ENCODE assay signal across 8 cellular contexts in genomic region chrX:67543818-67544217, GRCh38. TPM values are rescaled to one million over a fixed set of nuclear protein-coding genes. Genes with fewer than 3 reads are reported as not detected.
DNase-seq lines count a peak whose midpoint lies in the region; ATAC-seq and TF ChIP-seq lines count a peak whose summit lies in the region.

TSS of gene AR (plus strand) at chrX:67544021. CDS start at chrX:67545147, 1,126 bp downstream.

- H2BK20ac ChIP-seq in H9 (ENCODE audit: low read depth, low read length, poor library complexity, severe bottlenecking) = no peak within 1 kb of the TSS

- H3K79me2 ChIP-seq in H9 (ENCODE audit: insufficient read depth, low read length) (no peaks in the 10 kb centered on the region), hepatocyte (no peaks in the 10 kb centered on the region)

- H3K4me1 Mint-ChIP-seq in H9 = peaks cover 13 to 21% of the 10 kb centered on the region in 2 experiments
- peaks cover 33% of the 10 kb centered on the region for H3K4me1 Mint-ChIP-seq in WTC11

- H4K8ac ChIP-seq in H9 (replicated peaks; ENCODE audit: insufficient read length, low read depth, low read length) = no peak within 1 kb of the TSS

- H3K9me3 Mint-ChIP-seq in H9 = peaks cover 55 to 62% of the 10 kb centered on the region in 2 experiments
- peaks cover 4% of the 10 kb centered on the region for H3K9me3 Mint-ChIP-seq in WTC11

- TF ChIP-seq CTCF in H9 (conservative IDR thresholded peaks at IDR 0.05) (no peak), WTC11 (IDR thresholded peaks at IDR 0.05) (no peak), hepatocyte (IDR thresholded peaks at IDR 0.05; ENCODE audit: poor library complexity) (no peak)

- no peak within 1 kb of the TSS for H3K23ac ChIP-seq in H9 (ENCODE audit: insufficient read length, low read depth, low read length)

- peaks cover 9% of the 10 kb centered on the region for H3K23me2 ChIP-seq in H9 (ENCODE audit: insufficient read length, low read depth, low read length, poor library complexity, severe bottlenecking)

- H3K9ac ChIP-seq in H9 (ENCODE audit: extremely low read depth, insufficient read length, low read length) = no peak within 1 kb of the TSS

- H3K4ac ChIP-seq in H9 (ENCODE audit: low read depth, low read length) = no peak within 1 kb of the TSS

- no CpG with 5 or more reads among the region's 30 CpGs for WGBS in H9 (ENCODE audit: extremely low coverage, insufficient read length, low lambda C conversion rate)
- WGBS in hepatocyte (ENCODE audit: low lambda C conversion rate, missing lambda C conversion rate) = 51% methylated on average over 15 of the region's 30 CpGs

- H3K9me3 ChIP-seq in H9 (ENCODE audit: control insufficient read depth, low read depth, low read length) = peaks cover 23% of the 10 kb centered on the region
- peaks cover 7% of the 10 kb centered on the region for H3K9me3 ChIP-seq in hepatocyte (ENCODE audit: low read depth)

- H3K27ac ChIP-seq in H9 (ENCODE audit: insufficient read length, low read depth, low read length) (no peak within 1 kb of the TSS), hepatocyte (no peak within 1 kb of the TSS)

- no peaks in the 10 kb centered on the region for H3K36me3 ChIP-seq in hepatocyte (replicated peaks; ENCODE audit: insufficient read depth, low read depth)

- peak within 1 kb of the TSS; percentile 78 for H4K5ac ChIP-seq in H9 (ENCODE audit: insufficient read length, low read depth, low read length)

- H3K27ac Mint-ChIP-seq in H9 (0 out of 7 replicates have a peak within 1 kb of the TSS, but pooled peaks of 1 of the 3 experiments have one; percentile 28), WTC11 (peak within 1 kb of the TSS; percentile 32; the same call in 1 of the 2 replicates)

- peak within 1 kb of the TSS; percentile 75 for H2AFZ ChIP-seq in H9 (ENCODE audit: low read length)
- H2AFZ ChIP-seq in hepatocyte = no peak within 1 kb of the TSS

- DNase-seq in H9 = peak; percentile 85
- DNase-seq in WTC11 (ENCODE audit: low spot score) = peak; percentile 74
- DNase-seq in hepatocyte (ENCODE audit: low spot score) = peak; percentile 61
- peak; percentile 79 for DNase-seq in retina
- DNase-seq in SW 1271 (lab: John Stamatoyannopoulos, UW) = no peak
- DNase-seq in NCI-H1092 treated with DMSO at 0.1 percent for 48 hours (lab: John Stamatoyannopoulos, UW) = no peak
- no peak for DNase-seq in LoVo (ENCODE audit: low spot score)
- DNase-seq in activated effector memory CD4-positive, alpha-beta T cell treated with anti-CD3 and anti-CD28 coated beads, Interleukin-2, amount 50 U/mL, for 16 hours = no peak

- H3K4me2 ChIP-seq in H9 (ENCODE audit: insufficient read depth, insufficient read length, low read length) (peak within 1 kb of the TSS; percentile 72), hepatocyte (peak within 1 kb of the TSS; percentile 82)

- ATAC-seq in WTC11 = peak; percentile 66

- no peak within 1 kb of the TSS for H3T11ph ChIP-seq in H9 (ENCODE audit: low read length)

- H2BK5ac ChIP-seq in H9 (ENCODE audit: insufficient read length, low read length) = no peak within 1 kb of the TSS

- H3K36me3 Mint-ChIP-seq in H9 (ENCODE audit: insufficient read depth in 1 of 3, low read depth in 3 of 3) (peaks cover 0 to 9% (median 7%) of the 10 kb centered on the region in 3 experiments; a peak in 4 of 7 replicates), WTC11 (no peaks in the 10 kb centered on the region)

- H3K56ac ChIP-seq in H9 (ENCODE audit: insufficient read length, low read depth, low read length) = no peak within 1 kb of the TSS

- H3K27me3 Mint-ChIP-seq in H9 (ENCODE audit: low read depth) (peaks cover 41% of the 10 kb centered on the region), WTC11 (ENCODE audit: low read depth) (peaks cover 16% of the 10 kb centered on the region)

- H3K27me3 ChIP-seq in H9 (ENCODE audit: insufficient read depth, low read length) = no peaks in the 10 kb centered on the region
- peaks cover 7% of the 10 kb centered on the region for H3K27me3 ChIP-seq in hepatocyte

- POLR2A ChIA-PET in WTC11 (lab: Charles Lee) = no interaction called here

- no peaks in the 10 kb centered on the region for H3K9me2 ChIP-seq in hepatocyte (replicated peaks; ENCODE audit: insufficient read depth)

- no peak within 1 kb of the TSS for H2BK120ac ChIP-seq in H9 (ENCODE audit: low read depth, low read length, poor library complexity, severe bottlenecking)

- H3K4me1 ChIP-seq in H9 (ENCODE audit: insufficient read depth, low read length) (no peaks in the 10 kb centered on the region; the same call in 1 of the 2 replicates), hepatocyte (ENCODE audit: insufficient read depth) (no peaks in the 10 kb centered on the region)

- no peak within 1 kb of the TSS; the same call in 1 of the 2 replicates for H3K14ac ChIP-seq in H9 (ENCODE audit: insufficient read depth, low read length)

- H4K91ac ChIP-seq in H9 (ENCODE audit: insufficient read length, low read depth, low read length) = no peak within 1 kb of the TSS

- H4K20me1 ChIP-seq in H9 (ENCODE audit: control insufficient read depth, insufficient read depth, insufficient read length) = no peaks in the 10 kb centered on the region
- no peaks in the 10 kb centered on the region for H4K20me1 ChIP-seq in hepatocyte (ENCODE audit: insufficient read depth, poor library complexity, severe bottlenecking)

- H2BK15ac ChIP-seq in H9 (ENCODE audit: low read depth, low read length) = no peak within 1 kb of the TSS; the same call in 1 of the 2 replicates

- H2AK5ac ChIP-seq in H9 (ENCODE audit: insufficient read length, low read length) = no peak within 1 kb of the TSS

- H3K4me3 Mint-ChIP-seq in H9 (peak within 1 kb of the TSS; percentile 67 to 88), WTC11 (peak within 1 kb of the TSS; percentile 82)

- no peaks in the 10 kb centered on the region for H3K79me1 ChIP-seq in H9 (ENCODE audit: insufficient read depth, low read depth, low read length, poor library complexity, severe bottlenecking)

- no peak within 1 kb of the TSS for H2BK12ac ChIP-seq in H9 (ENCODE audit: insufficient read length, low read depth, low read length)

- H3K18ac ChIP-seq in H9 (ENCODE audit: insufficient read length, low read depth, low read length) = peak within 1 kb of the TSS; percentile 38

- CTCF ChIA-PET in WTC11 (lab: Charles Lee) = no interaction called here

- H3K4me3 ChIP-seq in hepatocyte = peak within 1 kb of the TSS; percentile 52

TF ChIP-seq in WTC11, 78 proteins besides CTCF, POLR2A, EP300 and RAD21:
- TF ChIP-seq HMGA2 (CRISPR knock-in tag; IDR thresholded peaks at IDR 0.05) (no peak), SP1 (CRISPR knock-in tag; conservative IDR thresholded peaks at IDR 0.05) (0 out of 2 replicates have a peak, but pooled peaks have one; percentile 18)

RNA-seq across cellular contexts. Expression of gene AR, which starts in this region (rescaled TPM):
- total RNA-seq in H9 (2021) = 3.5 TPM in 2 replicates
- total RNA-seq in WTC11 (2021) = 8.5 to 10.3 TPM (median 9.5 TPM) in 3 replicates
- total RNA-seq in hepatocyte = 4.5 and 5.4 TPM in 2 replicates
- 0.99 and 1.3 TPM in 2 replicates for polyA plus RNA-seq in hepatocyte

Comparison
In these comparisons a context has a peak if more than half of its experiments do, and no peak if none do; other contexts are left out.
1. DNase-seq: peak in H9 (single experiment), WTC11 (single experiment), hepatocyte (single experiment) and retina (single experiment); none in SW 1271 (0 of 2), NCI-H1092 treated with DMSO at 0.1 percent for 48 hours (single experiment), LoVo (single experiment) and activated effector memory CD4-positive, alpha-beta T cell treated with anti-CD3 and anti-CD28 coated beads, Interleukin-2, amount 50 U/mL, for 16 hours (single experiment).